ENCODE assay signal across 21 cellular contexts in the genomic region with DNA sequence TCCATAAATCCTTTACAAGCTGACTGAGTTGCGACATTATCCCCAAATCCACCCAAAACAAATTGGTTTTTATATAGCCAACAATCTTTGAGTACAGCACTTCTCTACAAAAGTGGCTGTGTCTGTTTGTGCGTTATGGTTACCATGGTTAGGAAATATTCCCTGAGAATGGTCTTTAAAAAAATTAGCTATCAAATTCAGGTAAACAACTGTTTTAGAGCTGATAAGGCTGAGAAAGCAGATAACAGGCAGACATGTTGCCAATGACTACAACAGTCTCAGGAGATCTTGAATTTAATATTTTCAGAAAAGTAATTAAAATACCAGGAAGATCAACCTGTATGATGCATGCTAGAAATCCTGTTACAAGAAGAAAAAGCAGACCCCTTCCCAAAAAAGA.
"Had no signal": no experiment of that assay in that cellular context is flagged by ENCODE, and none has a peak within 500 bp of the region (broad histone marks: within the 10 kb centered on the region; RNA-seq: fewer than 3 reads in every experiment).

No MANE protein-coding gene starts in this region.

- DNase-seq: activated CD4-positive, alpha-beta memory T cell treated with anti-CD3 and anti-CD28 coated beads, Interleukin-2, amount 10 ng/mL, durations not matched to agents 7 days and 5 days; activated CD4-positive, alpha-beta T cell treated with anti-CD3 and anti-CD28 coated beads, Interleukin-2, amount 10 ng/mL, durations not matched to agents 7 days and 5 days; activated CD4-positive, CD25-positive, alpha-beta regulatory T cell; activated gamma-delta T cell; activated naive CD4-positive, alpha-beta T cell treated with anti-CD3 and anti-CD28 coated beads for 36 hours; activated T-cell treated with anti-CD3 and anti-CD28 coated beads for 4 hours; activated T-cell treated with anti-CD3 and anti-CD28 coated beads, Interleukin-2, amount 50 U/mL, for 48 hours; MG63; MV-4-11; NCI-H1092 treated with DMSO at 0.1 percent for 48 hours; NCI-H1417 treated with DMSO at 0.1 percent for 48 hours; NCI-H187; NCI-H2107; NCI-H510A treated with DMSO at 0.1 percent for 48 hours; PC-3; SHP77; SW 1271 had no signal

- H3K36me3 ChIP-seq: MG63, SJSA1 had no signal

- H3K4me3 ChIP-seq: MG63, SJSA1 had no signal

- H3K27me3 ChIP-seq: MG63, SJSA1 had no signal

- H3K4me1 ChIP-seq: SJSA1 had no signal

- H3K27ac ChIP-seq: SJSA1, VCaP had no signal

- H3K9me3 ChIP-seq: MG63, SJSA1 had no signal

- ATAC-seq: activated T-helper 17 cell treated with anti-CD3 and anti-CD28 coated beads, Interleukin-2, amount 50 U/mL, for 72 hours; PC-3; SK-N-SH treated with all-trans-retinoic acid at 6 μM for 48 hours had no signal
